10 cellular contexts compared by ENCODE assay signal in genomic region chr13:30908416-30908980, GRCh38. TPM values are rescaled to one million over a fixed set of nuclear protein-coding genes. Genes with fewer than 3 reads are reported as not detected.
DNase-seq lines count a peak whose midpoint lies in the region; ATAC-seq and TF ChIP-seq lines count a peak whose summit lies in the region.
"Had no signal": no experiment of that assay in that cellular context is flagged by ENCODE, and none has a peak within 500 bp of the region (broad histone marks: within the 10 kb centered on the region; RNA-seq: fewer than 3 reads in every experiment).

No MANE protein-coding gene starts in this region.

- dilution Hi-C loops in IMR-90 (cut with HindIII; ENCODE audit: low sequenced_read_pairs, unreplicated experiment) = no loop called here

- H4K5ac ChIP-seq in IMR-90 (ENCODE audit: low read depth, low read length) = no peak overlapping the region

- H4K91ac ChIP-seq in IMR-90 (ENCODE audit: insufficient read depth, low read depth, low read length) = no peak overlapping the region

- H3K4me3 Mint-ChIP-seq in brain (peak overlapping the region in 2 of 5 experiments; percentile 15 to 43), immature natural killer cell (no peak overlapping the region)

- in situ Hi-C loops in IMR-90 (cut with MboI; ENCODE audit: low sequenced_read_pairs) = no loop called here

- no peaks in the 10 kb centered on the region for H3K79me2 ChIP-seq in smooth muscle cell (ENCODE audit: low read depth)

- H3K36me3 ChIP-seq in IMR-90 (ENCODE audit: control insufficient read depth, insufficient read depth, low read length) = no peaks in the 10 kb centered on the region
- H3K36me3 ChIP-seq in smooth muscle cell (ENCODE audit: low read depth) = no peaks in the 10 kb centered on the region

- no peak for TF ChIP-seq RAD21 in IMR-90 (IDR thresholded peaks at IDR 0.05; ENCODE audit: low read length)

- intact Hi-C loops in IMR-90 (cut with micrococcal nuclease) = no loop called here
- intact Hi-C loops in right cardiac atrium (cut with DNase I) = no loop called here

- no peak overlapping the region for H2BK15ac ChIP-seq in IMR-90 (ENCODE audit: low read depth, low read length)

- H3K4me2 ChIP-seq in IMR-90 (ENCODE audit: low read depth, low read length) (no peak overlapping the region), smooth muscle cell (peak overlapping the region; percentile 62)

- H3K18ac ChIP-seq in IMR-90 (ENCODE audit: low read depth, low read length) = no peak overlapping the region

- H3K36me3 Mint-ChIP-seq in brain (no peaks in the 10 kb centered on the region), immature natural killer cell (peaks cover 0 to 4% (median 0%) of the 10 kb centered on the region in 3 donors)

- peak overlapping the region in 3 of 5 experiments; percentile 29 to 63 (median 59) for H3K27ac Mint-ChIP-seq in brain
- no peak overlapping the region for H3K27ac Mint-ChIP-seq in immature natural killer cell

- no peak overlapping the region for H2AK9ac ChIP-seq in IMR-90 (replicated peaks; ENCODE audit: low read depth, low read length, poor library complexity)

- ATAC-seq in IMR-90 (ENCODE audit: low read depth) (0 out of 2 replicates have a peak, but pooled peaks have one; percentile 21), right cardiac atrium (peak; percentile 67 to 85), HG02610 (IDR thresholded peaks at IDR 0.05; ENCODE audit: unreplicated experiment) (no peak), GM18870 (IDR thresholded peaks at IDR 0.05; ENCODE audit: unreplicated experiment) (no peak)

- H2BK5ac ChIP-seq in IMR-90 (ENCODE audit: low read depth, low read length, poor library complexity, severe bottlenecking) = no peak overlapping the region

- H3K9me3 ChIP-seq in IMR-90 (ENCODE audit: control insufficient read depth, insufficient read depth, low read length) = no peaks in the 10 kb centered on the region
- H3K9me3 ChIP-seq in right cardiac atrium (ENCODE audit: control insufficient read depth, low read length) = no peaks in the 10 kb centered on the region
- H3K9me3 ChIP-seq in smooth muscle cell (replicated peaks; ENCODE audit: low read depth) = no peaks in the 10 kb centered on the region

- H4K8ac ChIP-seq in IMR-90 (ENCODE audit: low read depth in 2 of 2, low read length in 2 of 2) = peak overlapping the region in 1 of 2 experiments; percentile 57; a peak in 1 of 4 replicates

- no peak overlapping the region for H3K23ac ChIP-seq in IMR-90 (ENCODE audit: low read depth, low read length)

- peaks cover 20% of the 10 kb centered on the region for H3F3A ChIP-seq in smooth muscle cell (ENCODE audit: low read depth)

- H3K9me3 Mint-ChIP-seq in brain (peaks cover 0 to 6% (median 0%) of the 10 kb centered on the region in 5 experiments), immature natural killer cell (peaks cover 0 to 5% (median 0%) of the 10 kb centered on the region in 6 donors)

- peak overlapping the region; percentile 24; the same call in 1 of the 2 replicates for H3K4ac ChIP-seq in IMR-90 (ENCODE audit: low read depth, low read length)

- H2AK5ac ChIP-seq in IMR-90 (ENCODE audit: low read depth, low read length) = peak overlapping the region; percentile 1; the same call in 1 of the 2 replicates

- H3K27me3 ChIP-seq in IMR-90 (ENCODE audit: control insufficient read depth, insufficient read depth, low read length) (peaks cover 4% of the 10 kb centered on the region), right cardiac atrium (ENCODE audit: control insufficient read depth, insufficient read depth) (no peaks in the 10 kb centered on the region), smooth muscle cell (ENCODE audit: low read depth) (no peaks in the 10 kb centered on the region)

- H3K9ac ChIP-seq in IMR-90 (ENCODE audit: low read depth, low read length) (no peak overlapping the region), smooth muscle cell (ENCODE audit: low read depth) (no peak overlapping the region)

- H3K27ac ChIP-seq in IMR-90 (ENCODE audit: insufficient read depth, low read length) (no peak overlapping the region), right cardiac atrium (ENCODE audit: low read length) (no peak overlapping the region), smooth muscle cell (ENCODE audit: low read depth) (peak overlapping the region; percentile 86)

- 0 out of 2 replicates have a peak, but pooled peaks cover 3% of the 10 kb centered on the region for H3K9me1 ChIP-seq in IMR-90 (ENCODE audit: insufficient read depth, low read length)

- TF ChIP-seq POLR2A in IMR-90 (IDR thresholded peaks at IDR 0.05; ENCODE audit: low read depth, low read length) = no peak

- WGBS in IMR-90 (ENCODE audit: extremely low coverage in 2 of 2, insufficient read length in 1 of 2), 2 experiments = 64% methylated on average over 2 of the region's 5 CpGs; no CpG with 5 or more reads in 1 of the 2 experiments
- 13% methylated on average over 5 of the region's 5 CpGs for WGBS in right cardiac atrium
- WGBS in smooth muscle cell (ENCODE audit: low lambda C conversion rate) = 12% methylated on average over 5 of the region's 5 CpGs

- H3K27me3 Mint-ChIP-seq in brain (peaks cover 36% of the 10 kb centered on the region), immature natural killer cell (ENCODE audit: low read depth in 3 of 3) (peaks cover 17 to 25% (median 21%) of the 10 kb centered on the region in 3 donors)

- H3K4me1 Mint-ChIP-seq in brain = peaks cover 32% of the 10 kb centered on the region
- H3K4me1 Mint-ChIP-seq in immature natural killer cell = peaks cover 5 to 11% of the 10 kb centered on the region in 2 donors

- no peaks in the 10 kb centered on the region for H3K79me1 ChIP-seq in IMR-90 (ENCODE audit: low read depth in 1 of 2, low read length in 2 of 2)

- H3K56ac ChIP-seq in IMR-90 (ENCODE audit: extremely low read depth, insufficient read depth, low read length) = no peak overlapping the region

- TF ChIP-seq CTCF in IMR-90 (conservative IDR thresholded peaks at IDR 0.05; ENCODE audit: low read depth, low read length) = no peak
- no peak for TF ChIP-seq CTCF in brain (conservative IDR thresholded peaks at IDR 0.05)
- no peak for TF ChIP-seq CTCF in smooth muscle cell (IDR thresholded peaks at IDR 0.05; ENCODE audit: borderline replicate concordance, insufficient read depth, poor library complexity, severe bottlenecking)

- H3K4me3 ChIP-seq in IMR-90 (ENCODE audit: insufficient read depth, low read depth, low read length) (no peak overlapping the region), right cardiac atrium (ENCODE audit: low read length) (peak overlapping the region; percentile 48), smooth muscle cell (no peak overlapping the region)

- no TSS peak for BruUV-seq in IMR-90 (replicated peaks; lab: Mats Ljungman, UMichigan)

- H2BK120ac ChIP-seq in IMR-90 (ENCODE audit: low read depth, low read length) = peak overlapping the region; percentile 68

- CTCF ChIA-PET in IMR-90 (lab: Yijun Ruan, JAX) = no interaction called here

- H2BK20ac ChIP-seq in IMR-90 (ENCODE audit: low read depth, low read length) = no peak overlapping the region

- peaks cover 18% of the 10 kb centered on the region for H3K4me1 ChIP-seq in IMR-90 (ENCODE audit: control insufficient read depth, insufficient read depth, low read length)
- H3K4me1 ChIP-seq in right cardiac atrium (ENCODE audit: control insufficient read depth, insufficient read depth, low read length) = peaks cover 5% of the 10 kb centered on the region
- H3K4me1 ChIP-seq in smooth muscle cell (ENCODE audit: low read depth) = peaks cover 17% of the 10 kb centered on the region

- POLR2A ChIA-PET in IMR-90 (lab: Charles Lee; ENCODE audit: unreplicated experiment) = no interaction called here

- no peak overlapping the region for H2AFZ ChIP-seq in IMR-90 (replicated peaks; ENCODE audit: low read length, poor library complexity)
- peak overlapping the region; percentile 12 for H2AFZ ChIP-seq in smooth muscle cell (ENCODE audit: low read depth)

- H4K20me1 ChIP-seq in IMR-90 (ENCODE audit: insufficient read depth, low read length) = no peaks in the 10 kb centered on the region
- no peaks in the 10 kb centered on the region for H4K20me1 ChIP-seq in smooth muscle cell (ENCODE audit: low read depth)

- H3K14ac ChIP-seq in IMR-90 (replicated peaks; ENCODE audit: low read depth, low read length) = no peak overlapping the region; the same call in 1 of the 2 replicates

- DNase-seq in IMR-90 (peak; percentile 22), right cardiac atrium (peak; percentile 60 to 85 (median 78)), smooth muscle cell (lab: John Stamatoyannopoulos, UW; ENCODE audit: unreplicated experiment) (no peak), immature natural killer cell (no peak)
- no peak for DNase-seq in activated effector memory CD4-positive, alpha-beta T cell treated with Interleukin-2 at 50 U/mL for 16 hours
- DNase-seq: NCI-H510A; stimulated activated CD4-positive, alpha-beta T cell treated with anti-CD3 and anti-CD28 coated beads, Interleukin-1b, Interleukin-23, amount 100 ng/mL, for 48 hours had no signal

TF ChIP-seq in IMR-90, 13 proteins besides CTCF, POLR2A, EP300 and RAD21 (continues in another document):
- no peak for TF ChIP-seq MAFK (IDR thresholded peaks at IDR 0.05; ENCODE audit: low read depth, low read length)
- TF ChIP-seq RCOR1 (IDR thresholded peaks at IDR 0.05; ENCODE audit: insufficient replicate concordance, low read length) = no peak

RNA-seq across cellular contexts. Expression of gene MEDAG, which starts 2.4 kb away (rescaled TPM):
- total RNA-seq in IMR-90 (2012; rRNA removed) (0.28 and 0.36 TPM in 2 replicates), right cardiac atrium (10 to 100 TPM in 1 of 4 donors, 1 to 10 TPM in 3; 5.4 to 22.2 (median 8.5) TPM), smooth muscle cell (not detected in 2 replicates)
- polyA plus RNA-seq in IMR-90 (2012; rRNA removed) (0.27 and 0.32 TPM in 2 replicates), brain (ENCODE audit: insufficient read depth, low read depth, low replicate concordance) (0.98 TPM), right cardiac atrium (7.3 TPM), smooth muscle cell (not detected in 2 replicates), immature natural killer cell (not detected)
- 0.50 and 0.54 TPM in 2 replicates for polyA plus RNA-seq in IMR-90 (2012; cell fraction: cytosol; rRNA removed)
- polyA plus RNA-seq in IMR-90 (2012; cell fraction: nucleus; rRNA removed; ENCODE audit: low replicate concordance) = 0.35 and 1.4 TPM in 2 replicates

RNA-seq across cellular contexts. Expression of gene TEX26, which starts 24.0 kb away (rescaled TPM):
- total RNA-seq in IMR-90 (2012; rRNA removed) (not detected in 2 replicates), right cardiac atrium (not detected), smooth muscle cell (0.58 and 0.72 TPM in 2 replicates)
- polyA plus RNA-seq in IMR-90 (2012; rRNA removed) (not detected in 2 replicates), brain (ENCODE audit: insufficient read depth, low read depth, low replicate concordance) (0.34 TPM), right cardiac atrium (0.27 TPM), smooth muscle cell (0.26 and 0.42 TPM in 2 replicates), immature natural killer cell (not detected)
- polyA plus RNA-seq in IMR-90 (2012; cell fraction: cytosol; rRNA removed) = not detected in 2 replicates
- not detected in 2 replicates for polyA plus RNA-seq in IMR-90 (2012; cell fraction: nucleus; rRNA removed; ENCODE audit: low replicate concordance)

Comparison
In these comparisons a context has a peak if more than half of its experiments do, and no peak if none do; other contexts are left out.
1. ATAC-seq: peak in IMR-90 (single experiment) and right cardiac atrium (2 of 2); none in HG02610 (single experiment) and GM18870 (single experiment).
2. DNase-seq: peak in IMR-90 (single experiment) and right cardiac atrium (3 of 3); none in smooth muscle cell (single experiment), activated effector memory CD4-positive, alpha-beta T cell treated with Interleukin-2 at 50 U/mL for 16 hours (single experiment) and immature natural killer cell (0 of 3).
3. H3K27ac Mint-ChIP-seq: peak in brain (3 of 5); none in immature natural killer cell (0 of 6).